Comparison of ENCODE assay signal across 18 cellular contexts in genomic region chr11:65108469-65109123, GRCh38.
"Had no signal": no experiment of that assay in that cellular context is flagged by ENCODE, and none has a peak within 500 bp of the region (broad histone marks: within the 10 kb centered on the region; RNA-seq: fewer than 3 reads in every experiment).

No MANE protein-coding gene starts in this region.

- H3K36me3 ChIP-seq: uterus had no signal

- H3K9me3 Mint-ChIP-seq: activated naive CD4-positive, alpha-beta T cell treated with anti-CD3 and anti-CD28 coated beads, Interleukin-2, amount 50 U/mL, for 24 hours; naive thymus-derived CD4-positive, alpha-beta T cell; stimulated activated naive CD8-positive, alpha-beta T cell treated with anti-CD3 and anti-CD28 coated beads, Interleukin-15, amount 100 ng/mL, for 72 hours had no signal

- H3K27me3 Mint-ChIP-seq: activated naive CD4-positive, alpha-beta T cell treated with anti-CD3 and anti-CD28 coated beads, Interleukin-2, amount 50 U/mL, for 24 hours; naive thymus-derived CD4-positive, alpha-beta T cell; progenitor cell of endocrine pancreas; stimulated activated naive CD8-positive, alpha-beta T cell treated with anti-CD3 and anti-CD28 coated beads, Interleukin-15, amount 100 ng/mL, for 72 hours had no signal

- H3K27ac Mint-ChIP-seq: activated CD8-positive, alpha-beta T cell treated with anti-CD3 and anti-CD28 coated beads, Interleukin-2, amount 10 ng/mL, durations not matched to agents 7 days and 5 days; activated naive CD4-positive, alpha-beta T cell treated with anti-CD3 and anti-CD28 coated beads, Interleukin-2, amount 50 U/mL, for 24 hours; naive thymus-derived CD4-positive, alpha-beta T cell; progenitor cell of endocrine pancreas; stimulated activated naive CD8-positive, alpha-beta T cell treated with anti-CD3 and anti-CD28 coated beads, Interleukin-15, amount 100 ng/mL, for 72 hours had no signal

- H3K9me3 ChIP-seq: body of pancreas, esophagus muscularis mucosa, heart right ventricle, lower lobe of right lung, transverse colon, uterus had no signal

- H3K27ac ChIP-seq: body of pancreas, esophagus muscularis mucosa, heart right ventricle, lower lobe of right lung, transverse colon, uterus, WERI-Rb-1 had no signal

- H3K4me3 ChIP-seq: body of pancreas, esophagus muscularis mucosa, heart right ventricle, lower lobe of right lung, transverse colon, uterus had no signal

- H3K4me3 Mint-ChIP-seq: activated CD8-positive, alpha-beta T cell treated with anti-CD3 and anti-CD28 coated beads, Interleukin-2, amount 10 ng/mL, durations not matched to agents 7 days and 5 days; activated naive CD4-positive, alpha-beta T cell treated with anti-CD3 and anti-CD28 coated beads, Interleukin-2, amount 50 U/mL, for 24 hours; naive thymus-derived CD4-positive, alpha-beta T cell; stimulated activated naive CD8-positive, alpha-beta T cell treated with anti-CD3 and anti-CD28 coated beads, Interleukin-15, amount 100 ng/mL, for 72 hours had no signal

- H3K27me3 ChIP-seq: body of pancreas, esophagus muscularis mucosa, transverse colon, uterus had no signal

- DNase-seq: activated CD4-positive, alpha-beta T cell treated with anti-CD3 and anti-CD28 coated beads for 1 hour; activated CD4-positive, alpha-beta T cell treated with anti-CD3 and anti-CD28 coated beads, Interleukin-2, amount 50 U/mL, for 1 hour; activated CD8-positive, alpha-beta T cell treated with anti-CD3 and anti-CD28 coated beads, Interleukin-2, amount 10 ng/mL, durations not matched to agents 7 days and 5 days; activated gamma-delta T cell treated with Interleukin-2 at 50 U/mL for 16 hours; anterior cingulate cortex; body of pancreas; heart right ventricle; islet precursor cell; lower lobe of right lung; naive thymus-derived CD4-positive, alpha-beta T cell; stimulated activated CD4-positive, alpha-beta T cell treated with anti-CD3 and anti-CD28 coated beads, Interleukin-1b, Interleukin-23, amount 100 ng/mL, for 48 hours; stimulated activated naive CD8-positive, alpha-beta T cell treated with anti-CD3 and anti-CD28 coated beads, Interleukin-15, amount 100 ng/mL, for 72 hours; transverse colon; uterus; WERI-Rb-1 had no signal

- ATAC-seq: activated CD8-positive, alpha-beta T cell treated with anti-CD3 and anti-CD28 coated beads, Interleukin-2, amount 10 ng/mL, durations not matched to agents 7 days and 5 days; body of pancreas; heart right ventricle; lower lobe of right lung; naive thymus-derived CD4-positive, alpha-beta T cell; stimulated activated naive CD8-positive, alpha-beta T cell treated with anti-CD3 and anti-CD28 coated beads, Interleukin-15, amount 100 ng/mL, for 72 hours had no signal
